In the genomic region with DNA sequence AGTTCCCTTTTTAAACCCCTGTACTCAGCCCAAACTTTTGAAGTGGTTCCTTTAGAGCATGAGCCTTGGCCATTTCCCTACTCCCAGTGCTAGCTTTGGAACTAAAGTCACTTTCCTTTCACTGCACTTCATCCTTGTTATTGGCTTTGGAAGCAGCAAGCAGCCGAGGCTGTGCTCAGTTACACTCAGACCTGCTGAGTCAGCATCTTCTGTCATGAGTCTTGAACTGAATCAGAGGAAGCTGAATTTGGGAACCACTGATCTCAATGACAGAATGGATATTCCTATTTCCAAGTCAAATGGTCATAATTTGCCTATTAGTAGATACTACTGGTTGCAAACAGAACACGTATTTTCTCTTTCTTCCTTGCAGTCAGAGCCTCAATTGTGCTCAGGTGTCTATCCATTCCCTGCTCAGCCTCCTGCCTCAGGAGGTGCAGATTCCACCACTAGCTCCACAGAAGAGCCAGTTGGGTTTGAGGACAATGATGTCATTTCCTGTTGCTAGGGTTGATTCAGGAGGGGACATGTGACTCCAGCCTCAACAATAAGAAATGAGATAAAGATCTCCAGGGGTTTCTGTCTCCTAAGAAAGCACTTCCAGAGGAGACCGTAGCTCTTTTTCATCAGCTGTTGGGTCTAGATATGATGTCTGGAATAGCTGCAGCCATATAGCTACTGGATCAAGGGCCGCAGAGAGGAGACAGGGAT, we compare ENCODE assay signal across 1 cellular context.
TF ChIP-seq lines count a peak whose summit lies in the region.

No MANE protein-coding gene starts in this region.

TF ChIP-seq in HEK293, 187 proteins besides CTCF, POLR2A, EP300 and RAD21 (continued from another document):
- TF ChIP-seq, protein P1, sequence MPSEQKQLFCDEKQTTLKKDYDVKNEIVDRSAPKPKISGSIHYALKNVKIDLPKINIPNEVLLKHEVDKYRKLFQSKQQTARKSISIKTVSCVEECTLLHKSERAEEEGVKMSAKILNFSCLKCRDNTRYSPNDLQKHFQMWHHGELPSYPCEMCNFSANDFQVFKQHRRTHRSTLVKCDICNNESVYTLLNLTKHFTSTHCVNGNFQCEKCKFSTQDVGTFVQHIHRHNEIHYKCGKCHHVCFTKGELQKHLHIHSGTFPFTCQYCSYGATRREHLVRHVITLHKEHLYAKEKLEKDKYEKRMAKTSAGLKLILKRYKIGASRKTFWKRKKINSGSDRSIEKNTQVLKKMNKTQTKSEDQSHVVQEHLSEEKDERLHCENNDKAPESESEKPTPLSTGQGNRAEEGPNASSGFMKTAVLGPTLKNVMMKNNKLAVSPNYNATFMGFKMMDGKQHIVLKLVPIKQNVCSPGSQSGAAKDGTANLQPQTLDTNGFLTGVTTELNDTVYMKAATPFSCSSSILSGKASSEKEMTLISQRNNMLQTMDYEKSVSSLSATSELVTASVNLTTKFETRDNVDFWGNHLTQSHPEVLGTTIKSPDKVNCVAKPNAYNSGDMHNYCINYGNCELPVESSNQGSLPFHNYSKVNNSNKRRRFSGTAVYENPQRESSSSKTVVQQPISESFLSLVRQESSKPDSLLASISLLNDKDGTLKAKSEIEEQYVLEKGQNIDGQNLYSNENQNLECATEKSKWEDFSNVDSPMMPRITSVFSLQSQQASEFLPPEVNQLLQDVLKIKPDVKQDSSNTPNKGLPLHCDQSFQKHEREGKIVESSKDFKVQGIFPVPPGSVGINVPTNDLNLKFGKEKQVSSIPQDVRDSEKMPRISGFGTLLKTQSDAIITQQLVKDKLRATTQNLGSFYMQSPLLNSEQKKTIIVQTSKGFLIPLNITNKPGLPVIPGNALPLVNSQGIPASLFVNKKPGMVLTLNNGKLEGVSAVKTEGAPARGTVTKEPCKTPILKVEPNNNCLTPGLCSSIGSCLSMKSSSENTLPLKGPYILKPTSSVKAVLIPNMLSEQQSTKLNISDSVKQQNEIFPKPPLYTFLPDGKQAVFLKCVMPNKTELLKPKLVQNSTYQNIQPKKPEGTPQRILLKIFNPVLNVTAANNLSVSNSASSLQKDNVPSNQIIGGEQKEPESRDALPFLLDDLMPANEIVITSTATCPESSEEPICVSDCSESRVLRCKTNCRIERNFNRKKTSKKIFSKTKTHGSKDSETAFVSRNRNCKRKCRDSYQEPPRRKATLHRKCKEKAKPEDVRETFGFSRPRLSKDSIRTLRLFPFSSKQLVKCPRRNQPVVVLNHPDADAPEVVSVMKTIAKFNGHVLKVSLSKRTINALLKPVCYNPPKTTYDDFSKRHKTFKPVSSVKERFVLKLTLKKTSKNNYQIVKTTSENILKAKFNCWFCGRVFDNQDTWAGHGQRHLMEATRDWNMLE (tag by site-specific recombination; conservative IDR thresholded peaks at IDR 0.05; ENCODE audit: low read depth), result 0 out of 2 replicates have a peak, but pooled peaks have one; percentile 25
- TF ChIP-seq YY1 (tag by site-specific recombination; IDR thresholded peaks at IDR 0.05) (no peak), ZBTB20 (tag by site-specific recombination; IDR thresholded peaks at IDR 0.05) (peak; percentile 65; the same call in 1 of the 2 replicates), ZSCAN30 (tag by site-specific recombination; IDR thresholded peaks at IDR 0.05) (no peak), GLIS1 (tag by site-specific recombination; IDR thresholded peaks at IDR 0.05) (no peak), ZNF629 (tag by site-specific recombination; IDR thresholded peaks at IDR 0.05) (0 out of 2 replicates have a peak, but pooled peaks have one; percentile 31), ZNF660 (tag by site-specific recombination; IDR thresholded peaks at IDR 0.05) (no peak), GLIS2 (tag by site-specific recombination; IDR thresholded peaks at IDR 0.05) (no peak), SCRT1 (tag by site-specific recombination; IDR thresholded peaks at IDR 0.05; ENCODE audit: borderline replicate concordance) (no peak), ZFP41 (tag by site-specific recombination; IDR thresholded peaks at IDR 0.05; ENCODE audit: borderline replicate concordance) (no peak), ZBTB21 (tag by site-specific recombination; IDR thresholded peaks at IDR 0.05) (peak; percentile 60; the same call in 1 of the 2 replicates), ZNF132 (tag by site-specific recombination; IDR thresholded peaks at IDR 0.05; ENCODE audit: borderline replicate concordance) (no peak), ZNF19 (tag by site-specific recombination; IDR thresholded peaks at IDR 0.05; ENCODE audit: low read depth) (no peak), ZFP3 (tag by site-specific recombination; IDR thresholded peaks at IDR 0.05; ENCODE audit: low read depth) (no peak), ZNF266 (tag by site-specific recombination; IDR thresholded peaks at IDR 0.05; ENCODE audit: low read depth) (no peak), ZNF768 (tag by site-specific recombination; IDR thresholded peaks at IDR 0.05) (no peak), ZBTB7A (tag by site-specific recombination; IDR thresholded peaks at IDR 0.05; ENCODE audit: low read depth) (no peak), ZNF677 (tag by site-specific recombination; IDR thresholded peaks at IDR 0.05) (no peak)
- TF ChIP-seq, protein P2, sequence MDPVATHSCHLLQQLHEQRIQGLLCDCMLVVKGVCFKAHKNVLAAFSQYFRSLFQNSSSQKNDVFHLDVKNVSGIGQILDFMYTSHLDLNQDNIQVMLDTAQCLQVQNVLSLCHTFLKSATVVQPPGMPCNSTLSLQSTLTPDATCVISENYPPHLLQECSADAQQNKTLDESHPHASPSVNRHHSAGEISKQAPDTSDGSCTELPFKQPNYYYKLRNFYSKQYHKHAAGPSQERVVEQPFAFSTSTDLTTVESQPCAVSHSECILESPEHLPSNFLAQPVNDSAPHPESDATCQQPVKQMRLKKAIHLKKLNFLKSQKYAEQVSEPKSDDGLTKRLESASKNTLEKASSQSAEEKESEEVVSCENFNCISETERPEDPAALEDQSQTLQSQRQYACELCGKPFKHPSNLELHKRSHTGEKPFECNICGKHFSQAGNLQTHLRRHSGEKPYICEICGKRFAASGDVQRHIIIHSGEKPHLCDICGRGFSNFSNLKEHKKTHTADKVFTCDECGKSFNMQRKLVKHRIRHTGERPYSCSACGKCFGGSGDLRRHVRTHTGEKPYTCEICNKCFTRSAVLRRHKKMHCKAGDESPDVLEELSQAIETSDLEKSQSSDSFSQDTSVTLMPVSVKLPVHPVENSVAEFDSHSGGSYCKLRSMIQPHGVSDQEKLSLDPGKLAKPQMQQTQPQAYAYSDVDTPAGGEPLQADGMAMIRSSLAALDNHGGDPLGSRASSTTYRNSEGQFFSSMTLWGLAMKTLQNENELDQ (tag by site-specific recombination; IDR thresholded peaks at IDR 0.05; ENCODE audit: low read depth), result no peak
- TF ChIP-seq, protein P3, sequence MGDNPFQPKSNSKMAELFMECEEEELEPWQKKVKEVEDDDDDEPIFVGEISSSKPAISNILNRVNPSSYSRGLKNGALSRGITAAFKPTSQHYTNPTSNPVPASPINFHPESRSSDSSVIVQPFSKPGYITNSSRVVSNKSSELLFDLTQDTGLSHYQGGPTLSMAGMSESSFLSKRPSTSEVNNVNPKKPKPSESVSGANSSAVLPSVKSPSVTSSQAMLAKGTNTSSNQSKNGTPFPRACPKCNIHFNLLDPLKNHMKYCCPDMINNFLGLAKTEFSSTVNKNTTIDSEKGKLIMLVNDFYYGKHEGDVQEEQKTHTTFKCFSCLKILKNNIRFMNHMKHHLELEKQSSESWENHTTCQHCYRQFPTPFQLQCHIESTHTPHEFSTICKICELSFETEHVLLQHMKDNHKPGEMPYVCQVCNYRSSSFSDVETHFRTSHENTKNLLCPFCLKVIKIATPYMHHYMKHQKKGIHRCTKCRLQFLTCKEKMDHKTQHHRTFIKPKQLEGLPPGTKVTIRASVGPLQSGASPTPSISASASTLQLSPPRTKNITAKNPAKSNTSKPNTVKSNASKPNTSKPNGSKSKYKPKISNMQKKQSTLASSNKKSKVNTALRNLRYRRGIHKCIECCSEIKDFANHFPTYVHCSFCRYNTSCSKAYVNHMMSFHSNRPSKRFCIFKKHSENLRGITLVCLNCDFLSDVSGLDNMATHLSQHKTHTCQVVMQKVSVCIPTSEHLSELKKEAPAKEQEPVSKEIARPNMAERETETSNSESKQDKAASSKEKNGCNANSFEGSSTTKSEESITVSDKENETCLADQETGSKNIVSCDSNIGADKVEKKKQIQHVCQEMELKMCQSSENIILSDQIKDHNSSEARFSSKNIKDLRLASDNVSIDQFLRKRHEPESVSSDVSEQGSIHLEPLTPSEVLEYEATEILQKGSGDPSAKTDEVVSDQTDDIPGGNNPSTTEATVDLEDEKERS (tag by site-specific recombination; IDR thresholded peaks at IDR 0.05), result no peak
- TF ChIP-seq, protein P4, sequence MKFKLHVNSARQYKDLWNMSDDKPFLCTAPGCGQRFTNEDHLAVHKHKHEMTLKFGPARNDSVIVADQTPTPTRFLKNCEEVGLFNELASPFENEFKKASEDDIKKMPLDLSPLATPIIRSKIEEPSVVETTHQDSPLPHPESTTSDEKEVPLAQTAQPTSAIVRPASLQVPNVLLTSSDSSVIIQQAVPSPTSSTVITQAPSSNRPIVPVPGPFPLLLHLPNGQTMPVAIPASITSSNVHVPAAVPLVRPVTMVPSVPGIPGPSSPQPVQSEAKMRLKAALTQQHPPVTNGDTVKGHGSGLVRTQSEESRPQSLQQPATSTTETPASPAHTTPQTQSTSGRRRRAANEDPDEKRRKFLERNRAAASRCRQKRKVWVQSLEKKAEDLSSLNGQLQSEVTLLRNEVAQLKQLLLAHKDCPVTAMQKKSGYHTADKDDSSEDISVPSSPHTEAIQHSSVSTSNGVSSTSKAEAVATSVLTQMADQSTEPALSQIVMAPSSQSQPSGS (tag by site-specific recombination; IDR thresholded peaks at IDR 0.05; ENCODE audit: low read depth), result peak; percentile 86
- TF ChIP-seq, protein P5, sequence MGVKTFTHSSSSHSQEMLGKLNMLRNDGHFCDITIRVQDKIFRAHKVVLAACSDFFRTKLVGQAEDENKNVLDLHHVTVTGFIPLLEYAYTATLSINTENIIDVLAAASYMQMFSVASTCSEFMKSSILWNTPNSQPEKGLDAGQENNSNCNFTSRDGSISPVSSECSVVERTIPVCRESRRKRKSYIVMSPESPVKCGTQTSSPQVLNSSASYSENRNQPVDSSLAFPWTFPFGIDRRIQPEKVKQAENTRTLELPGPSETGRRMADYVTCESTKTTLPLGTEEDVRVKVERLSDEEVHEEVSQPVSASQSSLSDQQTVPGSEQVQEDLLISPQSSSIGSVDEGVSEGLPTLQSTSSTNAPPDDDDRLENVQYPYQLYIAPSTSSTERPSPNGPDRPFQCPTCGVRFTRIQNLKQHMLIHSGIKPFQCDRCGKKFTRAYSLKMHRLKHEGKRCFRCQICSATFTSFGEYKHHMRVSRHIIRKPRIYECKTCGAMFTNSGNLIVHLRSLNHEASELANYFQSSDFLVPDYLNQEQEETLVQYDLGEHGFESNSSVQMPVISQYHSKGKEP (tag by site-specific recombination; IDR thresholded peaks at IDR 0.05), result no peak
- TF ChIP-seq, protein P6, sequence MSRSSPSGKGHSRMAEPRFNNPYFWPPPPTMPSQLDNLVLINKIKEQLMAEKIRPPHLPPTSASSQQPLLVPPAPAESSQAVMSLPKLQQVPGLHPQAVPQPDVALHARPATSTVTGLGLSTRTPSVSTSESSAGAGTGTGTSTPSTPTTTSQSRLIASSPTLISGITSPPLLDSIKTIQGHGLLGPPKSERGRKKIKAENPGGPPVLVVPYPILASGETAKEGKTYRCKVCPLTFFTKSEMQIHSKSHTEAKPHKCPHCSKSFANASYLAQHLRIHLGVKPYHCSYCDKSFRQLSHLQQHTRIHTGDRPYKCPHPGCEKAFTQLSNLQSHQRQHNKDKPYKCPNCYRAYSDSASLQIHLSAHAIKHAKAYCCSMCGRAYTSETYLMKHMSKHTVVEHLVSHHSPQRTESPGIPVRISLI (tag by site-specific recombination; IDR thresholded peaks at IDR 0.05), result no peak
- TF ChIP-seq, protein P7, sequence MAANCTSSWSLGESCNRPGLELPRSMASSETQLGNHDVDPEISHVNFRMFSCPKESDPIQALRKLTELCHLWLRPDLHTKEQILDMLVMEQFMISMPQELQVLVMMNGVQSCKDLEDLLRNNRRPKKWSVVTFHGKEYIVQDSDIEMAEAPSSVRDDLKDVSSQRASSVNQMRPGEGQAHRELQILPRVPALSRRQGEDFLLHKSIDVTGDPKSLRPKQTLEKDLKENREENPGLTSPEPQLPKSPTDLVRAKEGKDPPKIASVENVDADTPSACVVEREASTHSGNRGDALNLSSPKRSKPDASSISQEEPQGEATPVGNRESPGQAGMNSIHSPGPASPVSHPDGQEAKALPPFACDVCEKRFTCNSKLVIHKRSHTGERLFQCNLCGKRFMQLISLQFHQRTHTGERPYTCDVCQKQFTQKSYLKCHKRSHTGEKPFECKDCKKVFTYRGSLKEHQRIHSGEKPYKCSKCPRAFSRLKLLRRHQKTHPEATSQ (tag by site-specific recombination; IDR thresholded peaks at IDR 0.05), result no peak
- TF ChIP-seq, protein P8, sequence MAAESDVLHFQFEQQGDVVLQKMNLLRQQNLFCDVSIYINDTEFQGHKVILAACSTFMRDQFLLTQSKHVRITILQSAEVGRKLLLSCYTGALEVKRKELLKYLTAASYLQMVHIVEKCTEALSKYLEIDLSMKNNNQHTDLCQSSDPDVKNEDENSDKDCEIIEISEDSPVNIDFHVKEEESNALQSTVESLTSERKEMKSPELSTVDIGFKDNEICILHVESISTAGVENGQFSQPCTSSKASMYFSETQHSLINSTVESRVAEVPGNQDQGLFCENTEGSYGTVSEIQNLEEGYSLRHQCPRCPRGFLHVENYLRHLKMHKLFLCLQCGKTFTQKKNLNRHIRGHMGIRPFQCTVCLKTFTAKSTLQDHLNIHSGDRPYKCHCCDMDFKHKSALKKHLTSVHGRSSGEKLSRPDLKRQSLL (tag by site-specific recombination; IDR thresholded peaks at IDR 0.05), result no peak
- TF ChIP-seq, protein P9, sequence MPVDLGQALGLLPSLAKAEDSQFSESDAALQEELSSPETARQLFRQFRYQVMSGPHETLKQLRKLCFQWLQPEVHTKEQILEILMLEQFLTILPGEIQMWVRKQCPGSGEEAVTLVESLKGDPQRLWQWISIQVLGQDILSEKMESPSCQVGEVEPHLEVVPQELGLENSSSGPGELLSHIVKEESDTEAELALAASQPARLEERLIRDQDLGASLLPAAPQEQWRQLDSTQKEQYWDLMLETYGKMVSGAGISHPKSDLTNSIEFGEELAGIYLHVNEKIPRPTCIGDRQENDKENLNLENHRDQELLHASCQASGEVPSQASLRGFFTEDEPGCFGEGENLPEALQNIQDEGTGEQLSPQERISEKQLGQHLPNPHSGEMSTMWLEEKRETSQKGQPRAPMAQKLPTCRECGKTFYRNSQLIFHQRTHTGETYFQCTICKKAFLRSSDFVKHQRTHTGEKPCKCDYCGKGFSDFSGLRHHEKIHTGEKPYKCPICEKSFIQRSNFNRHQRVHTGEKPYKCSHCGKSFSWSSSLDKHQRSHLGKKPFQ (tag by site-specific recombination; IDR thresholded peaks at IDR 0.05), result no peak
TF ChIP-seq in HEK293: peak in this region for 6.
